In genomic region chr10:5424751-5425150, GRCh38 we compare ENCODE assay signal across 18 cellular contexts. TPM values are rescaled to one million over a fixed set of nuclear protein-coding genes. Genes with fewer than 3 reads are reported as not detected.
DNase-seq lines count a peak whose midpoint lies in the region; ATAC-seq, FAIRE-seq and TF ChIP-seq lines count a peak whose summit lies in the region.
"Had no signal": no experiment of that assay in that cellular context is flagged by ENCODE, and none has a peak within 500 bp of the region (broad histone marks: within the 10 kb centered on the region; RNA-seq: fewer than 3 reads in every experiment).

No MANE protein-coding gene starts in this region.

- no peaks in the 10 kb centered on the region for H3K27me3 ChIP-seq in endothelial cell of umbilical vein (ENCODE audit: control insufficient read depth in 2 of 2, insufficient read depth in 2 of 2, low read length in 2 of 2)
- no peaks in the 10 kb centered on the region for H3K27me3 ChIP-seq in neural cell (ENCODE audit: insufficient read depth, low read depth, low read length)
- H3K27me3 ChIP-seq in tibial artery = no peaks in the 10 kb centered on the region
- no peaks in the 10 kb centered on the region for H3K27me3 ChIP-seq in colonic mucosa

- FAIRE-seq in endothelial cell of umbilical vein (lab: Jason Lieb, UNC) = no peak

- H3K9me3 ChIP-seq in endothelial cell of umbilical vein (replicated peaks; ENCODE audit: control insufficient read depth, insufficient read depth, low read length) (no peaks in the 10 kb centered on the region), neural cell (ENCODE audit: low read length) (no peaks in the 10 kb centered on the region), tibial artery (no peaks in the 10 kb centered on the region), colonic mucosa (no peaks in the 10 kb centered on the region)

- POLR2A ChIA-PET in endothelial cell of umbilical vein (lab: Charles Lee) = interaction anchor here (0.6 kb wide), 1 partner anchor 662 kb away, joined by 4 read pairs; no protein-coding TSS in a partner anchor

- TF ChIP-seq POLR2A in endothelial cell of umbilical vein (IDR thresholded peaks at IDR 0.05; ENCODE audit: low read depth, low read length) = no peak

- H2AFZ ChIP-seq in endothelial cell of umbilical vein (ENCODE audit: low read depth, low read length) (peak overlapping the region; percentile 79), neural cell (ENCODE audit: low read depth, low read length) (no peak overlapping the region)

- H3K4me3 ChIP-seq in endothelial cell of umbilical vein (replicated peaks in 1 of 3; ENCODE audit: insufficient read depth in 1 of 3, low read depth in 1 of 3, low read length in 3 of 3) = no peak overlapping the region
- no peak overlapping the region for H3K4me3 ChIP-seq in neural cell (ENCODE audit: low read length)
- no peak overlapping the region for H3K4me3 ChIP-seq in tibial artery
- no peak overlapping the region for H3K4me3 ChIP-seq in colonic mucosa

- peaks cover 66% of the 10 kb centered on the region for H3K79me2 ChIP-seq in endothelial cell of umbilical vein (ENCODE audit: control insufficient read depth, insufficient read depth, low read length)
- peaks cover 13% of the 10 kb centered on the region for H3K79me2 ChIP-seq in neural cell (replicated peaks; ENCODE audit: insufficient read depth, low read length)

- no peak overlapping the region for H3K27ac ChIP-seq in endothelial cell of umbilical vein (ENCODE audit: insufficient read depth, low read depth, low read length)
- peak overlapping the region; percentile 11 for H3K27ac ChIP-seq in neural cell (ENCODE audit: low read length)
- peak overlapping the region; percentile 64 for H3K27ac ChIP-seq in tibial artery
- no peak overlapping the region for H3K27ac ChIP-seq in colonic mucosa

- TF ChIP-seq CTCF in endothelial cell of umbilical vein (IDR thresholded peaks at IDR 0.05; ENCODE audit: extremely low read depth in 1 of 2, insufficient read depth in 1 of 2, low read depth in 1 of 2, low read length in 2 of 2) (no peak), neural cell (IDR thresholded peaks at IDR 0.05; ENCODE audit: poor library complexity, severe bottlenecking) (no peak), tibial artery (IDR thresholded peaks at IDR 0.05) (no peak), colonic mucosa (IDR thresholded peaks at IDR 0.05) (no peak)

- TF ChIP-seq EP300 in neural cell (conservative IDR thresholded peaks at IDR 0.05; ENCODE audit: poor library complexity, severe bottlenecking) = no peak

- TF ChIP-seq RAD21 in neural cell (conservative IDR thresholded peaks at IDR 0.05) = no peak

- ATAC-seq in GM18502 (IDR thresholded peaks at IDR 0.05; ENCODE audit: poor library complexity, unreplicated experiment) = no peak

- BruUV-seq in endothelial cell of umbilical vein (replicated peaks; lab: Mats Ljungman, UMichigan) = no TSS peak

- CTCF ChIA-PET in endothelial cell of umbilical vein (lab: Charles Lee) = interaction anchor here (1.0 to 4.3 kb wide), 8 partner anchors 8 to 609 kb away, joined by 3 to 39 read pairs (median 6); partner anchors contain the start of gene NET1

- H3K36me3 ChIP-seq in endothelial cell of umbilical vein (ENCODE audit: control insufficient read depth in 2 of 2, extremely low read depth in 1 of 2, insufficient read depth in 2 of 2, low read length in 2 of 2) (no peaks in the 10 kb centered on the region), neural cell (ENCODE audit: insufficient read depth, low read length) (no peaks in the 10 kb centered on the region), tibial artery (no peaks in the 10 kb centered on the region), colonic mucosa (no peaks in the 10 kb centered on the region)

- dilution Hi-C loops in endothelial cell of umbilical vein (cut with MboI; ENCODE audit: extremely low pct_ligation_motif_present, low sequenced_read_pairs) = no loop called here

- no peaks in the 10 kb centered on the region for H3K9me1 ChIP-seq in endothelial cell of umbilical vein (replicated peaks; ENCODE audit: control insufficient read depth, extremely low read depth, insufficient read depth, low read length)

- no peaks in the 10 kb centered on the region for H3F3A ChIP-seq in neural cell (ENCODE audit: insufficient read depth, low read length, poor library complexity, severe bottlenecking)

- H3K4me1 ChIP-seq in endothelial cell of umbilical vein (ENCODE audit: control insufficient read depth, extremely low read depth, insufficient read depth, low read length) (peaks cover 14% of the 10 kb centered on the region), tibial artery (peaks cover 0 to 99% (median 19%) of the 10 kb centered on the region in 4 donors), colonic mucosa (no peaks in the 10 kb centered on the region)

- H3K9me2 ChIP-seq in neural cell (ENCODE audit: insufficient read depth, low read length) = no peaks in the 10 kb centered on the region

- intact Hi-C loops in endothelial cell of umbilical vein (cut with micrococcal nuclease) = no loop called here
- intact Hi-C loops in tibial artery (cut with DNase I; ENCODE audit: low total_unique reads) = no loop called here
- intact Hi-C loops in colonic mucosa (cut with DNase I) = no loop called here

- H3K4me2 ChIP-seq in endothelial cell of umbilical vein (ENCODE audit: insufficient read depth, low read length) (no peak overlapping the region), neural cell (ENCODE audit: low read length) (no peak overlapping the region)

- DNase-seq in NCI-H2227 treated with DMSO at 0.1 percent for 48 hours (lab: John Stamatoyannopoulos, UW) (peak; percentile 5), NCI-H2227 (lab: John Stamatoyannopoulos, UW; ENCODE audit: unreplicated experiment) (no peak), endothelial cell of umbilical vein (ENCODE audit: low read depth, low spot score) (no peak), tibial artery (no peak), colonic mucosa (no peak), GOT3 (lab: John Stamatoyannopoulos, UW) (no peak)
- DNase-seq: COR-L47, DMS153, EL, MV-4-11, NCI-H1436, NCI-H2081, NCI-H345 had no signal

- no peak overlapping the region for H3K9ac ChIP-seq in endothelial cell of umbilical vein (replicated peaks; ENCODE audit: extremely low read depth, insufficient read depth, low read length)
- no peak overlapping the region for H3K9ac ChIP-seq in neural cell (ENCODE audit: low read length)
- H3K9ac ChIP-seq in colonic mucosa (ENCODE audit: low read depth in 2 of 2, low read length in 2 of 2) = no peak overlapping the region

- H4K20me1 ChIP-seq in endothelial cell of umbilical vein (replicated peaks; ENCODE audit: control insufficient read depth, extremely low read depth, insufficient read depth, low read length) (no peaks in the 10 kb centered on the region), neural cell (ENCODE audit: insufficient read depth) (no peaks in the 10 kb centered on the region)

TF ChIP-seq in endothelial cell of umbilical vein, 7 proteins besides CTCF, POLR2A, EP300 and RAD21 (continues in another document):
- no peak for TF ChIP-seq MYC (IDR thresholded peaks at IDR 0.05; ENCODE audit: low read depth, low read length)
- TF ChIP-seq JUN (IDR thresholded peaks at IDR 0.05; ENCODE audit: borderline replicate concordance, insufficient read depth, insufficient read length, low read depth) = no peak
- TF ChIP-seq FOS (IDR thresholded peaks at IDR 0.05; ENCODE audit: borderline replicate concordance, insufficient read depth, low read length) = no peak
- no peak for TF ChIP-seq GATA2 (IDR thresholded peaks at IDR 0.05; ENCODE audit: insufficient read depth, insufficient read length, low read depth, low read length)

RNA-seq across cellular contexts. Expression of gene NET1, which starts 12.4 kb away (rescaled TPM):
- total RNA-seq in endothelial cell of umbilical vein (40.2 and 46.3 TPM in 2 replicates), colonic mucosa (100 to 1,000 TPM; 174 to 455 TPM)
- polyA plus RNA-seq in endothelial cell of umbilical vein (12.3 and 14.4 TPM in 2 replicates), neural cell (6.2 and 8.0 TPM in 2 replicates)
- 22.5 and 27.9 TPM in 2 replicates for polyA plus RNA-seq in endothelial cell of umbilical vein (2011; cell fraction: cytosol; rRNA removed)
- polyA plus RNA-seq in endothelial cell of umbilical vein (2011; cell fraction: nucleus; rRNA removed) = 20.1 and 20.3 TPM in 2 replicates
- 37.5 and 40.5 TPM in 2 replicates for polyA plus RNA-seq in endothelial cell of umbilical vein (2012)
- polyA minus RNA-seq in endothelial cell of umbilical vein (41.6 and 46.4 TPM in 2 replicates), neural cell (15.2 and 17.5 TPM in 2 replicates)
- polyA minus RNA-seq in endothelial cell of umbilical vein (2011; cell fraction: cytosol; rRNA and poly(A)+ RNA removed) = 38.1 TPM
- polyA minus RNA-seq in endothelial cell of umbilical vein (2011; cell fraction: nucleus; rRNA and poly(A)+ RNA removed) = 40.1 and 44.4 TPM in 2 replicates

RNA-seq across cellular contexts. Expression of gene TUBAL3, which starts 20.1 kb away (rescaled TPM):
- total RNA-seq in endothelial cell of umbilical vein (not detected in 2 replicates), colonic mucosa (10 to 100 TPM; 12.8 to 39.6 TPM)
- polyA plus RNA-seq in endothelial cell of umbilical vein (not detected in 2 replicates), neural cell (not detected in 2 replicates)
- not detected in 2 replicates for polyA plus RNA-seq in endothelial cell of umbilical vein (2011; cell fraction: cytosol; rRNA removed)
- polyA plus RNA-seq in endothelial cell of umbilical vein (2011; cell fraction: nucleus; rRNA removed) = 0.08 TPM in 1 of 2 replicates, not detected in the other
- not detected in 2 replicates for polyA plus RNA-seq in endothelial cell of umbilical vein (2012)
- polyA minus RNA-seq in endothelial cell of umbilical vein (0.32 TPM in 1 of 2 replicates, not detected in the other), neural cell (not detected in 2 replicates)
- polyA minus RNA-seq in endothelial cell of umbilical vein (2011; cell fraction: cytosol; rRNA and poly(A)+ RNA removed) = not detected
- polyA minus RNA-seq in endothelial cell of umbilical vein (2011; cell fraction: nucleus; rRNA and poly(A)+ RNA removed) = not detected in 2 replicates
- total RNA-seq: A172, HT1080 had no signal
- polyA plus RNA-seq: CD14-positive monocyte had no signal

RNA-seq across cellular contexts. Expression of gene UCN3, which starts 60.0 kb away (rescaled TPM):
- total RNA-seq in endothelial cell of umbilical vein (not detected in 2 replicates), colonic mucosa (1 to 10 TPM; 4.0 TPM)
- polyA plus RNA-seq in endothelial cell of umbilical vein (not detected in 2 replicates), neural cell (not detected in 2 replicates)
- not detected in 2 replicates for polyA plus RNA-seq in endothelial cell of umbilical vein (2011; cell fraction: cytosol; rRNA removed)
- polyA plus RNA-seq in endothelial cell of umbilical vein (2011; cell fraction: nucleus; rRNA removed) = not detected in 2 replicates
- not detected in 2 replicates for polyA plus RNA-seq in endothelial cell of umbilical vein (2012)
- polyA minus RNA-seq in endothelial cell of umbilical vein (not detected in 2 replicates), neural cell (not detected in 2 replicates)
- polyA minus RNA-seq in endothelial cell of umbilical vein (2011; cell fraction: cytosol; rRNA and poly(A)+ RNA removed) = not detected
- not detected in 2 replicates for polyA minus RNA-seq in endothelial cell of umbilical vein (2011; cell fraction: nucleus; rRNA and poly(A)+ RNA removed)
- total RNA-seq: A172, HT1080 had no signal
- polyA plus RNA-seq: CD14-positive monocyte had no signal

Comparison
In these comparisons a context has a peak if more than half of its experiments do, and no peak if none do; other contexts are left out.
1. H3K27ac ChIP-seq: peak in neural cell (single experiment) and tibial artery (2 of 2); none in endothelial cell of umbilical vein (single experiment) and colonic mucosa (single experiment).
2. RNA of gene TUBAL3, which starts 20.1 kb away (total RNA-seq): 12.8 to 39.6 TPM in colonic mucosa; not detected in endothelial cell of umbilical vein; every median in the first group is over 10 times any median in the second.